Comparison of ENCODE assay signal across 28 cellular contexts in the genomic region with DNA sequence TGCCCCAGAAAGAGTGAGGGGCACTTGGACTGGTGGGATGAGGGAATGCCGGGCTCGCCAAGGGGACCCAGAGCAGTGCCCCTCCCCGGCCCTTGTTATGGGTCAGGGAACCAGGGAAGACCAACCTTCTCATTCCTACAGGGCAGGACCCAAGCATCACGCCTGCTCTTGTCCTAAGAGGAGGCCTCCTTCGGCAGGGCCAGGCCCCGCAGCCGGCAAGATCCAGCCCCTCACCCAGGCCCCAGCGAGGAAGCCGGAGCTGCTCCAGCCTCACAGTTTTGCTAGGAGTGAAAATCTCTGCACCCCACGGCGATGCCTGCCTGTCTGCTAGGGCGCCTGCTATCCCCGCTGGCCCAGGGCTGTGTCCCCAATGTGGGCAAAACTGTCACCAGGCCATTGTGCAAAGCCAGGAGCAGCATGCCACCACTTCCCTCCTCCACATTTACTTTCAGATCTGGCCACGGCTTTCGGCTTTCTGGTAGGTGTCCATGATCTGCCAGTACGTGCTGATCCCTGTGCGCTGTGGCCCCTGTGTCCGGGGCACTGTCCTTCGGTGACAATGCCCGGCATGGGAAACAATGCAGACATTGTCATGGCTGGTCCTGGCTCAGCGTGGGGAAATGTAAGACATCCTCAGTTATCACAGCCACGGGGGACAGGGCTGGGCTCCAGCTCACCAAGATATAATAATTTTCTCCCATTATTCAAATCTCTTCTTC. TPM values are rescaled to one million over a fixed set of nuclear protein-coding genes. Genes with fewer than 3 reads are reported as not detected.
DNase-seq lines count a peak whose midpoint lies in the region; ATAC-seq and TF ChIP-seq lines count a peak whose summit lies in the region.
"Had no signal": no experiment of that assay in that cellular context is flagged by ENCODE, and none has a peak within 500 bp of the region (broad histone marks: within the 10 kb centered on the region; RNA-seq: fewer than 3 reads in every experiment).

No MANE protein-coding gene starts in this region.

- no peaks in the 10 kb centered on the region for H3K36me3 Mint-ChIP-seq in activated CD4-positive, alpha-beta T cell treated with anti-CD3 and anti-CD28 coated beads, Interleukin-2, amount 10 ng/mL, durations not matched to agents 7 days and 5 days (ENCODE audit: low read depth)
- H3K36me3 Mint-ChIP-seq in neural progenitor cell: no peaks in the 10 kb centered on the region
- H3K36me3 Mint-ChIP-seq in T-helper 2 cell treated with Interferon-gamma antibody and Interleukin-4, amounts not matched to agents 5 μg/mL and 100 μg/mL, for 36 hours (ENCODE audit: low read depth): no peaks in the 10 kb centered on the region
- H3K36me3 Mint-ChIP-seq: activated naive CD4-positive, alpha-beta T cell treated with anti-CD3 and anti-CD28 coated beads, Interleukin-2, amount 50 U/mL, for 72 hours had no signal

- H3K9me3 ChIP-seq in neural progenitor cell (ENCODE audit: low read depth): no peaks in the 10 kb centered on the region
- H3K9me3 ChIP-seq: transverse colon had no signal

- no peak overlapping the region for H3K4me2 ChIP-seq in neural progenitor cell

- no peak for DNase-seq in activated CD4-positive, alpha-beta T cell treated with anti-CD3 and anti-CD28 coated beads, Interleukin-2, amount 10 ng/mL, durations not matched to agents 7 days and 5 days
- no peak for DNase-seq in activated CD4-positive, alpha-beta T cell treated with anti-CD3 and anti-CD28 coated beads, Interleukin-2, amount 50 U/mL, for 1 hour
- DNase-seq in globus pallidus (ENCODE audit: low spot score): peak; percentile 90
- DNase-seq in neural progenitor cell (ENCODE audit: low spot score): no peak
- DNase-seq in substantia nigra (lab: John Stamatoyannopoulos, UW): peak in 46 of 49 donors; percentile 15 to 89 (median 60)
- DNase-seq in T-helper 2 cell treated with Interferon-gamma antibody and Interleukin-4, amounts not matched to agents 5 μg/mL and 100 μg/mL, for 36 hours (ENCODE audit: low spot score): no peak
- DNase-seq in NCI-H187 treated with DMSO at 0.1 percent for 48 hours (lab: John Stamatoyannopoulos, UW): no peak
- DNase-seq: activated CD4-positive, CD25-positive, alpha-beta regulatory T cell treated with anti-CD3 and anti-CD28 coated beads, Interleukin-2, amount 50 U/mL, for 72 hours; activated CD8-positive, alpha-beta memory T cell treated with anti-CD3 and anti-CD28 coated beads for 24 hours; activated T-cell treated with anti-CD3 and anti-CD28 coated beads, Interleukin-2, amount 50 U/mL, for 48 hours; cerebellar nuclear complex; effector CD4-positive, alpha-beta T cell; erythroblast; foreskin melanocyte; Karpas-422; kidney glomerular epithelial cell; NCI-H2029 treated with DMSO at 0.1 percent for 48 hours; NCI-H446; OCI-M1; SHP77; stimulated activated CD4-positive, alpha-beta T cell treated with anti-CD3 and anti-CD28 coated beads, Interleukin-4, amount 100 ng/mL, for 24 hours; stimulated activated naive CD4-positive, alpha-beta T cell treated with Interleukin-2 at 50 U/mL for 16 hours; transverse colon had no signal

- H3K4me3 ChIP-seq in neural progenitor cell: no peak overlapping the region
- H3K4me3 ChIP-seq: transverse colon had no signal

- H3K27me3 ChIP-seq in neural progenitor cell: no peaks in the 10 kb centered on the region

- POLR2A ChIA-PET in activated CD4-positive, alpha-beta T cell treated with anti-CD3 and anti-CD28 coated beads, Interleukin-2, amount 10 ng/mL, durations not matched to agents 7 days and 5 days (lab: Charles Lee): no interaction called here

- CTCF ChIA-PET in activated CD4-positive, alpha-beta T cell treated with anti-CD3 and anti-CD28 coated beads, Interleukin-2, amount 10 ng/mL, durations not matched to agents 7 days and 5 days (lab: Charles Lee): no interaction called here

- H3K27ac Mint-ChIP-seq in activated CD4-positive, alpha-beta T cell treated with anti-CD3 and anti-CD28 coated beads, Interleukin-2, amount 10 ng/mL, durations not matched to agents 7 days and 5 days: peak overlapping the region; percentile 36
- peak overlapping the region; percentile 66 for H3K27ac Mint-ChIP-seq in neural progenitor cell
- H3K27ac Mint-ChIP-seq in T-helper 2 cell treated with Interferon-gamma antibody and Interleukin-4, amounts not matched to agents 5 μg/mL and 100 μg/mL, for 36 hours: no peak overlapping the region
- H3K27ac Mint-ChIP-seq: activated naive CD4-positive, alpha-beta T cell treated with anti-CD3 and anti-CD28 coated beads, Interleukin-2, amount 50 U/mL, for 72 hours; nephron had no signal

- no peaks in the 10 kb centered on the region for H4K20me1 ChIP-seq in neural progenitor cell (ENCODE audit: low read depth)

- H3K79me2 ChIP-seq in neural progenitor cell (ENCODE audit: low read depth): no peaks in the 10 kb centered on the region

- H3K9me3 Mint-ChIP-seq in activated CD4-positive, alpha-beta T cell treated with anti-CD3 and anti-CD28 coated beads, Interleukin-2, amount 10 ng/mL, durations not matched to agents 7 days and 5 days: no peaks in the 10 kb centered on the region
- H3K9me3 Mint-ChIP-seq in neural progenitor cell: no peaks in the 10 kb centered on the region
- no peaks in the 10 kb centered on the region for H3K9me3 Mint-ChIP-seq in T-helper 2 cell treated with Interferon-gamma antibody and Interleukin-4, amounts not matched to agents 5 μg/mL and 100 μg/mL, for 36 hours
- H3K9me3 Mint-ChIP-seq: activated naive CD4-positive, alpha-beta T cell treated with anti-CD3 and anti-CD28 coated beads, Interleukin-2, amount 50 U/mL, for 72 hours; nephron had no signal

- H3K36me3 ChIP-seq in neural progenitor cell: no peaks in the 10 kb centered on the region
- H3K36me3 ChIP-seq: transverse colon had no signal

- H3K4me1 Mint-ChIP-seq in activated CD4-positive, alpha-beta T cell treated with anti-CD3 and anti-CD28 coated beads, Interleukin-2, amount 10 ng/mL, durations not matched to agents 7 days and 5 days: peaks cover 28% of the 10 kb centered on the region
- H3K4me1 Mint-ChIP-seq in neural progenitor cell: peaks cover 7% of the 10 kb centered on the region
- H3K4me1 Mint-ChIP-seq in T-helper 2 cell treated with Interferon-gamma antibody and Interleukin-4, amounts not matched to agents 5 μg/mL and 100 μg/mL, for 36 hours (ENCODE audit: low read depth): no peaks in the 10 kb centered on the region

- no peak for TF ChIP-seq CTCF in neural progenitor cell (IDR thresholded peaks at IDR 0.05)

- H3F3A ChIP-seq in neural progenitor cell (ENCODE audit: low read depth): no peaks in the 10 kb centered on the region

- H3K9ac ChIP-seq in neural progenitor cell: no peak overlapping the region

- H3K27ac ChIP-seq in neural progenitor cell (no peak overlapping the region), substantia nigra (ENCODE audit: low read depth, low read length, poor library complexity, severe bottlenecking) (peak overlapping the region; percentile 93)
- H3K27ac ChIP-seq: 22Rv1, transverse colon had no signal

- H3K27me3 Mint-ChIP-seq in activated CD4-positive, alpha-beta T cell treated with anti-CD3 and anti-CD28 coated beads, Interleukin-2, amount 10 ng/mL, durations not matched to agents 7 days and 5 days: no peaks in the 10 kb centered on the region
- H3K27me3 Mint-ChIP-seq in neural progenitor cell (ENCODE audit: insufficient read depth, low read depth): peaks cover 2% of the 10 kb centered on the region
- no peaks in the 10 kb centered on the region for H3K27me3 Mint-ChIP-seq in T-helper 2 cell treated with Interferon-gamma antibody and Interleukin-4, amounts not matched to agents 5 μg/mL and 100 μg/mL, for 36 hours (ENCODE audit: low read depth)

- ATAC-seq in GM19023 (IDR thresholded peaks at IDR 0.05; ENCODE audit: unreplicated experiment): no peak
- ATAC-seq: activated naive CD4-positive, alpha-beta T cell treated with anti-CD3 and anti-CD28 coated beads, Interleukin-2, amount 50 U/mL, for 72 hours had no signal

- no peak overlapping the region for H3K4me3 Mint-ChIP-seq in activated CD4-positive, alpha-beta T cell treated with anti-CD3 and anti-CD28 coated beads, Interleukin-2, amount 10 ng/mL, durations not matched to agents 7 days and 5 days
- no peak overlapping the region for H3K4me3 Mint-ChIP-seq in neural progenitor cell
- no peak overlapping the region for H3K4me3 Mint-ChIP-seq in T-helper 2 cell treated with Interferon-gamma antibody and Interleukin-4, amounts not matched to agents 5 μg/mL and 100 μg/mL, for 36 hours
- H3K4me3 Mint-ChIP-seq: nephron had no signal

- no peak overlapping the region for H2AFZ ChIP-seq in neural progenitor cell (replicated peaks)

- no peaks in the 10 kb centered on the region for H3K4me1 ChIP-seq in neural progenitor cell
- H3K4me1 ChIP-seq: transverse colon had no signal

RNA-seq across cellular contexts. Expression of a gene that starts 9.6 kb away (rescaled TPM):
- total RNA-seq in activated CD4-positive, alpha-beta T cell treated with anti-CD3 and anti-CD28 coated beads, Interleukin-2, amount 10 ng/mL, durations not matched to agents 7 days and 5 days: not detected
- not detected in 2 replicates for total RNA-seq in neural progenitor cell (ENCODE audit: low replicate concordance)
- total RNA-seq: activated naive CD4-positive, alpha-beta T cell treated with anti-CD3 and anti-CD28 coated beads, Interleukin-2, amount 50 U/mL, for 72 hours; Daoy; transverse colon had no signal

RNA-seq across cellular contexts. Expression of a gene that starts 38.2 kb away (rescaled TPM):
- total RNA-seq in activated CD4-positive, alpha-beta T cell treated with anti-CD3 and anti-CD28 coated beads, Interleukin-2, amount 10 ng/mL, durations not matched to agents 7 days and 5 days: 1 to 10 TPM; 1.1 to 2.3 TPM
- total RNA-seq in neural progenitor cell (ENCODE audit: low replicate concordance): 1.9 and 2.0 TPM in 2 replicates

Comparison
In these comparisons a context has a peak if more than half of its experiments do, and no peak if none do; other contexts are left out.
1. DNase-seq: peak in globus pallidus (single experiment) and substantia nigra (46 of 49); none in activated CD4-positive, alpha-beta T cell treated with anti-CD3 and anti-CD28 coated beads, Interleukin-2, amount 10 ng/mL, durations not matched to agents 7 days and 5 days (single experiment), activated CD4-positive, alpha-beta T cell treated with anti-CD3 and anti-CD28 coated beads, Interleukin-2, amount 50 U/mL, for 1 hour (single experiment), neural progenitor cell (single experiment), T-helper 2 cell treated with Interferon-gamma antibody and Interleukin-4, amounts not matched to agents 5 μg/mL and 100 μg/mL, for 36 hours (single experiment) and NCI-H187 treated with DMSO at 0.1 percent for 48 hours (single experiment).